21 cellular contexts compared by ENCODE assay signal in the genomic region with DNA sequence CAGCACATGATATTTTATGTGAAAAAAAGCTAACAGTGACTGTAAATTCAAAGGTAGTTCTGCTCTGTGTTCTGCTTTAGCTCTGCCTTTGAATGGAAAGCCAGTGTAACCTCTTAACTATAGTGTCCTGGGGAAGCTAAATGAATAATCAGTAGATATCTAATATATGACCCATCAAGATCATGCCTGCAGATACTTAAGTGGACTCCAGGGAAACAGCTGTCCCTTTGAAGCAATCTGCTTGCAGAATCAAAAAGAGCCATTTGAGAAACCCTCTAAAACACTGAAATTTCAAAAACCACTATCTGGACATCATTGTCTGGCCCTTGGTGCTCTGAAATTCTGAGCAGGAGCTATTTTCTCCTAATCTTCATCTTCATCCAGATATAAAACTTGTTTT.
"Had no signal": no experiment of that assay in that cellular context is flagged by ENCODE, and none has a peak within 500 bp of the region (broad histone marks: within the 10 kb centered on the region; RNA-seq: fewer than 3 reads in every experiment).

No MANE protein-coding gene starts in this region.

- H2AFZ ChIP-seq: hepatocyte had no signal

- ATAC-seq: effector memory CD8-positive, alpha-beta T cell; foreskin keratinocyte; gastroesophageal sphincter; heart left ventricle; left cardiac atrium; left lung; left ventricle myocardium superior; lower lobe of right lung; mucosa of descending colon; naive thymus-derived CD4-positive, alpha-beta T cell had no signal

- H3K27me3 Mint-ChIP-seq: dendritic cell treated with granulocyte-macrophage colony-stimulating factor and Interleukin-4, amounts not matched to agents 40 ng/mL and 50 ng/mL, for 4 days; effector memory CD8-positive, alpha-beta T cell; naive thymus-derived CD4-positive, alpha-beta T cell had no signal

- DNase-seq: colonic mucosa; cortex of kidney; effector CD8-positive, alpha-beta T cell; effector memory CD8-positive, alpha-beta T cell; endodermal cell; foreskin keratinocyte; heart left ventricle; hypothalamus; left cardiac atrium; left lung; left ventricle myocardium superior; lower lobe of right lung; mesenchymal stem cell; mucosa of descending colon; naive thymus-derived CD4-positive, alpha-beta T cell had no signal

- H3K4me3 ChIP-seq: colonic mucosa, esophagus muscularis mucosa, gastroesophageal sphincter, heart left ventricle, hepatocyte, left lung, lower lobe of right lung, mucosa of descending colon had no signal

- H3K79me2 ChIP-seq: hepatocyte had no signal

- H3K4me1 ChIP-seq: colonic mucosa, esophagus muscularis mucosa, foreskin keratinocyte, gastroesophageal sphincter, left lung, lower lobe of right lung had no signal

- H3K9me3 ChIP-seq: colonic mucosa, esophagus muscularis mucosa, gastroesophageal sphincter, heart left ventricle, lower lobe of right lung, mucosa of descending colon had no signal

- H3K4me2 ChIP-seq: hepatocyte had no signal

- H3K27ac ChIP-seq: colonic mucosa, epithelial cell of prostate, esophagus muscularis mucosa, foreskin keratinocyte, gastroesophageal sphincter, heart left ventricle, hepatocyte, left lung, lower lobe of right lung had no signal

- H3K9me3 Mint-ChIP-seq: endodermal cell had no signal

- H3K4me3 Mint-ChIP-seq: dendritic cell treated with granulocyte-macrophage colony-stimulating factor and Interleukin-4, amounts not matched to agents 40 ng/mL and 50 ng/mL, for 4 days; effector memory CD8-positive, alpha-beta T cell; endodermal cell; mesothelial cell of epicardium; naive thymus-derived CD4-positive, alpha-beta T cell had no signal

- H3K36me3 Mint-ChIP-seq: mesothelial cell of epicardium; naive thymus-derived CD4-positive, alpha-beta T cell had no signal

- H3K36me3 ChIP-seq: colonic mucosa, esophagus muscularis mucosa, gastroesophageal sphincter, heart left ventricle, left lung, lower lobe of right lung had no signal

- H3K27me3 ChIP-seq: colonic mucosa, esophagus muscularis mucosa, foreskin keratinocyte, gastroesophageal sphincter, heart left ventricle, hepatocyte, left lung had no signal

- H3K4me1 Mint-ChIP-seq: endodermal cell; mesothelial cell of epicardium; naive thymus-derived CD4-positive, alpha-beta T cell had no signal

- H3K27ac Mint-ChIP-seq: dendritic cell treated with granulocyte-macrophage colony-stimulating factor and Interleukin-4, amounts not matched to agents 40 ng/mL and 50 ng/mL, for 4 days; effector memory CD8-positive, alpha-beta T cell; endodermal cell; mesothelial cell of epicardium; naive thymus-derived CD4-positive, alpha-beta T cell had no signal
